ENCODE assay signal across 8 cellular contexts in the genomic region with DNA sequence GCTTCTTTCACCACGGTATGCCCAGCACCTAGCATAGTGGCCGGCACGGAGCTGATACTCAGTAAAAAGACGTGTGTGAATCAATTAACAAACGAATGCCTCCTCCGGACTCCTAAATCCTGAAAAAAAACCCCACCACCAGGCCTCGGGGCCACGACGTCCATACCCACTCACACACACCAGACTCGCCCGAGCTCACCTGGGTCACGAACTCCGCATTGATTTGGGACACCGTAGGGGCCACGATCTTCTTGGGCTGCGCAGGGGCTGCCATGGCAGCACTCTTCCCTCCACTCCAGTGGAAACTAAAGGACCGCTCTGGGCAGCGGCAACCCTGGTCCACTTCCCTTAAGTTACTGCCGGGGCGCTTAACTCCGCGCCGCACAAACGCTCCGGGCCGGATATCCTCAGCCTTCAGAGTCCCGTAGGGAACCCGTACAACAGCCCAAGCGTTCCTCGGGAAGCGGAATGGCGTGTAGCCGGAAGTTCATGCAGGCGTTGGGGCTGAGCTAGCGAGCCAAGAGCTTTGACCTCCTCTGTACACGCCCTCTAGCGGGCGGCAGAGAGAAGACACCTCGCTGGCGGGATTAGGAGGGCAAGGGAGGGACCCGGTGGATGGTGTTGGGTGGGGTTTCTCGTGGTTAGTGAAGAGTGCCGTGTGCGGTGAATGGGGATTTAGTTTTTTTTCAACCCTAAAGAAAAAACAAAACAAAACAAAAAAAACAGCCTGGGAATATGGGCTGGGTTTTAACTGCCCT. TPM values are rescaled to one million over a fixed set of nuclear protein-coding genes. Genes with fewer than 3 reads are reported as not detected.
DNase-seq lines count a peak whose midpoint lies in the region; ATAC-seq and TF ChIP-seq lines count a peak whose summit lies in the region.

A gene (minus strand): TSS at position 403 of the 758 bp plus-strand sequence. CDS start 129 bp downstream, at position 274.

- peak within 1 kb of the TSS; percentile 21; the same call in 1 of the 2 replicates for H3K27ac ChIP-seq in SK-N-MC
- H3K27ac ChIP-seq in temporal lobe (ENCODE audit: low read depth, low read length): peak within 1 kb of the TSS; percentile 27

- ATAC-seq in HG02571 (IDR thresholded peaks at IDR 0.05; ENCODE audit: unreplicated experiment): peak; percentile 98

- H3K9ac ChIP-seq in SK-N-MC (ENCODE audit: insufficient read length): peak within 1 kb of the TSS; percentile 97

- peak within 1 kb of the TSS; percentile 85 for H3K27ac Mint-ChIP-seq in activated naive CD4-positive, alpha-beta T cell treated with anti-CD3 and anti-CD28 coated beads, Interleukin-2, amount 10 ng/mL, durations not matched to agents 7 days and 5 days

- H3K4me3 Mint-ChIP-seq in activated naive CD4-positive, alpha-beta T cell treated with anti-CD3 and anti-CD28 coated beads, Interleukin-2, amount 10 ng/mL, durations not matched to agents 7 days and 5 days: peak within 1 kb of the TSS; percentile 93

- peaks cover 4% of the 10 kb centered on the region; the same call in 1 of the 2 replicates for H3K36me3 ChIP-seq in SK-N-MC (ENCODE audit: insufficient read depth, low read length)

- CTCF ChIA-PET in GM10248 (lab: Yijun Ruan, JAX): interaction anchor here (0.5 to 2.0 kb wide), 19 partner anchors 11 to 782 kb away, joined by 3 to 14 read pairs (median 4); a partner anchor contains a TSS
- CTCF ChIA-PET in activated naive CD4-positive, alpha-beta T cell treated with anti-CD3 and anti-CD28 coated beads, Interleukin-2, amount 10 ng/mL, durations not matched to agents 7 days and 5 days (lab: Charles Lee): interaction anchor here (0.6 to 2.8 kb wide), 12 partner anchors 12 to 1723 kb away, joined by 3 to 26 read pairs (median 3); a partner anchor contains a TSS

- peak; percentile 93 for DNase-seq in GM10248 (ENCODE audit: extremely low spot score)
- peak; percentile 97 for DNase-seq in NB4 (ENCODE audit: low read depth)
- peak; percentile 92 for DNase-seq in SK-N-MC (ENCODE audit: low read depth, low spot score)
- peak; percentile 95 for DNase-seq in activated naive CD4-positive, alpha-beta T cell treated with anti-CD3 and anti-CD28 coated beads, Interleukin-2, amount 10 ng/mL, durations not matched to agents 7 days and 5 days
- peak; percentile 96 for DNase-seq in globus pallidus (ENCODE audit: low spot score)
- peak; percentile 95 for DNase-seq in occipital lobe (lab: John Stamatoyannopoulos, UW)

- H3K4me1 Mint-ChIP-seq in activated naive CD4-positive, alpha-beta T cell treated with anti-CD3 and anti-CD28 coated beads, Interleukin-2, amount 10 ng/mL, durations not matched to agents 7 days and 5 days: peaks cover 41% of the 10 kb centered on the region

- TF ChIP-seq CTCF in GM10248 (IDR thresholded peaks at IDR 0.05; ENCODE audit: control extremely low read depth, extremely low read depth, low read depth, missing control alignments) (peak; percentile 82), NB4 (IDR thresholded peaks at IDR 0.05; ENCODE audit: low read depth, low read length) (peak; percentile 58)

- POLR2A ChIA-PET in GM10248 (lab: Yijun Ruan, JAX): interaction anchor here (0.6 to 1.1 kb wide), 4 partner anchors 15 to 23 kb away, joined by 4 to 16 read pairs (median 6); a partner anchor contains a TSS

- peaks cover 11% of the 10 kb centered on the region for H3K36me3 Mint-ChIP-seq in activated naive CD4-positive, alpha-beta T cell treated with anti-CD3 and anti-CD28 coated beads, Interleukin-2, amount 10 ng/mL, durations not matched to agents 7 days and 5 days

- H3K4me3 ChIP-seq in NB4 (ENCODE audit: low read depth, low read length): peak within 1 kb of the TSS; percentile 100
- peak within 1 kb of the TSS; percentile 92 for H3K4me3 ChIP-seq in SK-N-MC

- H3K9me3 Mint-ChIP-seq in activated naive CD4-positive, alpha-beta T cell treated with anti-CD3 and anti-CD28 coated beads, Interleukin-2, amount 10 ng/mL, durations not matched to agents 7 days and 5 days: no peaks in the 10 kb centered on the region

- no peaks in the 10 kb centered on the region for H3K9me3 ChIP-seq in SK-N-MC (ENCODE audit: low read depth, low read length)

- no peaks in the 10 kb centered on the region for H3K27me3 Mint-ChIP-seq in activated naive CD4-positive, alpha-beta T cell treated with anti-CD3 and anti-CD28 coated beads, Interleukin-2, amount 10 ng/mL, durations not matched to agents 7 days and 5 days

- TF ChIP-seq POLR2A in NB4 (IDR thresholded peaks at IDR 0.05; ENCODE audit: extremely low read depth, insufficient read length): peak; percentile 94

RNA-seq across cellular contexts. Expression of the gene that starts here (rescaled TPM):
- total RNA-seq in occipital lobe (36.8 TPM), temporal lobe (29.7 TPM)

Comparison
In these comparisons a context has a peak if more than half of its experiments do, and no peak if none do; other contexts are left out.
1. Peak in every context shown above with its lines: DNase-seq, ATAC-seq, H3K4me3 ChIP-seq and H3K27ac ChIP-seq.